ENCODE assay signal across 33 cellular contexts in the genomic region with DNA sequence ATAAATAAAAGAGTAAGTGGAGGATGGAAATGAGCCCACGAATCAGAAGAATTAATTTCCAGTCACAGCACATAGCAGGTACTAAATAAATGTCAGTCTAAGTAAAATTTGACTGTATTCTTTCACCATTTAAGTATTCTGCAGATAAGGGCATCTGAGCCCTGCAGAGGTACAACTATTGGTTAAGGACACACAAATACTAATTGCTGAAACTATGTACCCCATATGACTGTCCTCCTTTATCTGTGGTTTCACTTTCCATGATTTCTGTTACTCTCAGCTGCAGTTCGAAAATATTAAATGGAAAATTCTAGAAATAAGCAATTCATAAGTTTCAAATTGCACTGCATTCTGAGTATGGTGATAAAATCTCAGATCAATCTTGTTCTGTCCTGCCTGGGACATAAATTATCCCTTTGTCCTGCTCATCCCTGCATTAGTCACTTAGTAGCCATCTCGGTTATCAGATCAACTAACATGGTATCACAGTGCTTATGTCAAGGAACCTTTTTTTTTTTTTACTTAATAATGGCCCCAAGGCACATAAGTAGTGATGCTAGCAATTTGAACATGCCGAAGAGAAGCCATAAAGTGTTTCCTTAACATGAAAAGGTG.
"Had no signal": no experiment of that assay in that cellular context is flagged by ENCODE, and none has a peak within 500 bp of the region (broad histone marks: within the 10 kb centered on the region; RNA-seq: fewer than 3 reads in every experiment).

No MANE protein-coding gene starts in this region.

- H3K27ac ChIP-seq: adrenal gland, body of pancreas, breast epithelium, Peyer's patch, RWPE1, VCaP had no signal

- H3K27me3 ChIP-seq: adrenal gland, body of pancreas, breast epithelium, Peyer's patch had no signal

- H3K36me3 ChIP-seq: adrenal gland, breast epithelium, Peyer's patch had no signal

- H3K9me3 ChIP-seq: adrenal gland, body of pancreas, breast epithelium, Peyer's patch had no signal

- ATAC-seq: activated naive CD4-positive, alpha-beta T cell treated with anti-CD3 and anti-CD28 coated beads, Interleukin-2, amount 50 U/mL, for 72 hours; activated T-cell treated with anti-CD3 and anti-CD28 coated beads, Interleukin-2, amount 50 U/mL, for 4 hours; body of pancreas; PC-3; Right ventricle myocardium inferior had no signal

- DNase-seq: activated B cell treated with CpG ODN at 0.5 μM for 24 hours; activated CD4-positive, alpha-beta memory T cell treated with anti-CD3 and anti-CD28 coated beads for 36 hours; activated CD4-positive, alpha-beta T cell treated with anti-CD3 and anti-CD28 coated beads for 4 hours; activated CD4-positive, alpha-beta T cell treated with anti-CD3 and anti-CD28 coated beads, Interleukin-2, amount 50 U/mL, for 1 hour; activated CD4-positive, CD25-positive, alpha-beta regulatory T cell treated with anti-CD3 and anti-CD28 coated beads, Interleukin-2, amount 50 U/mL, for 72 hours; activated CD8-positive, alpha-beta memory T cell treated with anti-CD3 and anti-CD28 coated beads, Interleukin-2, amount 50 U/mL, for 4 hours; activated gamma-delta T cell treated with Interleukin-2 at 50 U/mL for 16 hours; activated naive CD4-positive, alpha-beta T cell treated with anti-CD3 and anti-CD28 coated beads for 36 hours; activated T-cell treated with anti-CD3 and anti-CD28 coated beads for 4 hours; activated T-cell treated with anti-CD3 and anti-CD28 coated beads, Interleukin-2, amount 50 U/mL, for 4 hours; adrenal gland; body of pancreas; cerebellar nuclear complex; NCI-H1105; NCI-H1417 treated with DMSO at 0.1 percent for 48 hours; NCI-H1694 treated with DMSO at 0.1 percent for 48 hours; NCI-H2029; NCI-H510A; NCI-H526; NCI-H748 treated with DMSO at 0.1 percent for 48 hours; NK-92 treated with Interleukin-12 subunit alpha and Interleukin-12 subunit beta, amount 100 ng/mL, for 24 hours; PC-3; Peyer's patch; SIG-M5; SW 1271; T-helper 1 cell; T-helper 2 cell; T-helper 9 cell had no signal

- H3K4me1 ChIP-seq: adrenal gland, body of pancreas, breast epithelium, Peyer's patch had no signal

- H3K4me3 ChIP-seq: adrenal gland, body of pancreas, breast epithelium, Peyer's patch had no signal
